In genomic region chr14:34710744-34711143, GRCh38 we compare ENCODE assay signal across 12 cellular contexts. TPM values are rescaled to one million over a fixed set of nuclear protein-coding genes. Genes with fewer than 3 reads are reported as not detected.
DNase-seq lines count a peak whose midpoint lies in the region; ATAC-seq and TF ChIP-seq lines count a peak whose summit lies in the region.
"Had no signal": no experiment of that assay in that cellular context is flagged by ENCODE, and none has a peak within 500 bp of the region (broad histone marks: within the 10 kb centered on the region; RNA-seq: fewer than 3 reads in every experiment).

No MANE protein-coding gene starts in this region.

- DNase-seq in DMS 273 (lab: John Stamatoyannopoulos, UW; ENCODE audit: unreplicated experiment), result peak; percentile 30
- no peak for DNase-seq in DMS 273 treated with DMSO at 0.1 percent for 48 hours (lab: John Stamatoyannopoulos, UW)
- no peak for DNase-seq in hepatocyte (ENCODE audit: low spot score)
- DNase-seq in left lobe of liver (ENCODE audit: low spot score), result no peak
- DNase-seq: activated CD4-positive, alpha-beta T cell treated with anti-CD3 and anti-CD28 coated beads for 1 hour; activated effector memory CD4-positive, alpha-beta T cell treated with anti-CD3 and anti-CD28 coated beads, Interleukin-2, amount 50 U/mL, for 16 hours had no signal

- no peak for TF ChIP-seq CTCF in hepatocyte (IDR thresholded peaks at IDR 0.05; ENCODE audit: poor library complexity)

- 62% methylated on average over 2 of the region's 2 CpGs for WGBS in hepatocyte (ENCODE audit: low lambda C conversion rate, missing lambda C conversion rate)
- WGBS in thymus, result 94% methylated on average over 2 of the region's 2 CpGs

- H3K9me3 ChIP-seq in hepatocyte (ENCODE audit: low read depth), result no peaks in the 10 kb centered on the region
- no peaks in the 10 kb centered on the region for H3K9me3 ChIP-seq in thymus (ENCODE audit: control insufficient read depth)

- ATAC-seq in left lobe of liver (no peak), HG02870 (IDR thresholded peaks at IDR 0.05; ENCODE audit: unreplicated experiment) (no peak)
- ATAC-seq in activated CD4-positive, CD25-positive, alpha-beta regulatory T cell treated with anti-CD3 and anti-CD28 coated beads, Interleukin-2, amount 50 U/mL, for 24 hours, result no peak

- no peak overlapping the region for H3K4me3 ChIP-seq in hepatocyte
- no peak overlapping the region for H3K4me3 ChIP-seq in thymus (ENCODE audit: low read length)

- peak overlapping the region; percentile 35 for H3K4me2 ChIP-seq in hepatocyte

- peaks cover 21% of the 10 kb centered on the region for H3K79me2 ChIP-seq in hepatocyte

- H3K36me3 ChIP-seq in hepatocyte (replicated peaks; ENCODE audit: insufficient read depth, low read depth), result no peaks in the 10 kb centered on the region
- H3K36me3 ChIP-seq in thymus (ENCODE audit: control insufficient read depth, insufficient read depth), result no peaks in the 10 kb centered on the region

- H3K9me2 ChIP-seq in hepatocyte (replicated peaks; ENCODE audit: insufficient read depth), result no peaks in the 10 kb centered on the region

- H4K20me1 ChIP-seq in hepatocyte (ENCODE audit: insufficient read depth, poor library complexity, severe bottlenecking), result no peaks in the 10 kb centered on the region

- H3K27ac ChIP-seq in angular gyrus (ENCODE audit: low read depth, low read length) (peak overlapping the region; percentile 44), hepatocyte (peak overlapping the region; percentile 5), thymus (ENCODE audit: low read depth) (peak overlapping the region; percentile 38)
- H3K27ac ChIP-seq: 22Rv1, HL-60 had no signal

- H2AFZ ChIP-seq in hepatocyte, result no peak overlapping the region

- peaks cover 9% of the 10 kb centered on the region for H3K4me1 ChIP-seq in hepatocyte (ENCODE audit: insufficient read depth)
- H3K4me1 ChIP-seq in thymus (ENCODE audit: control insufficient read depth, insufficient read depth, low read length), result no peaks in the 10 kb centered on the region

- H3K27me3 ChIP-seq in hepatocyte (no peaks in the 10 kb centered on the region), thymus (ENCODE audit: control insufficient read depth, insufficient read depth) (no peaks in the 10 kb centered on the region)

RNA-seq across cellular contexts. Expression of gene CFL2, which starts 3.6 kb away (rescaled TPM):
- total RNA-seq in hepatocyte, result 39.5 and 43.0 TPM in 2 replicates
- polyA plus RNA-seq in hepatocyte, result 46.6 and 49.5 TPM in 2 replicates
- polyA plus RNA-seq in thymus, result 32.6 TPM
- total RNA-seq in left lobe of liver, result 67.4 TPM
